In genomic region chr11:124114942-124115781, GRCh38 we compare ENCODE assay signal across 8 cellular contexts. TPM values are rescaled to one million over a fixed set of nuclear protein-coding genes. Genes with fewer than 3 reads are reported as not detected.
A peak's percentile ranks its signal among the peaks of the same experiment; 100 is the strongest.
DNase-seq lines count a peak whose midpoint lies in the region; ATAC-seq, FAIRE-seq and TF ChIP-seq lines count a peak whose summit lies in the region.

VWA5A (plus strand) TSS chr11:124115450; CDS start chr11:124117512, 2,062 bp downstream.

- no peak for TF ChIP-seq EP300 in gastroesophageal sphincter (IDR thresholded peaks at IDR 0.05)

- H3K27me3 Mint-ChIP-seq in activated naive CD4-positive, alpha-beta T cell treated with anti-CD3 and anti-CD28 coated beads, Interleukin-2, amount 10 ng/mL, durations not matched to agents 7 days and 5 days: no peaks in the 10 kb centered on the region

- no peaks in the 10 kb centered on the region for H3K9me3 ChIP-seq in gastroesophageal sphincter

- peak; percentile 100 for ATAC-seq in GM21390 (IDR thresholded peaks at IDR 0.05; ENCODE audit: unreplicated experiment)
- ATAC-seq in gastroesophageal sphincter: peak; percentile 95

- FAIRE-seq in HTR-8/SVneo (lab: Jason Lieb, UNC): no peak

- H3K4me3 Mint-ChIP-seq in activated naive CD4-positive, alpha-beta T cell treated with anti-CD3 and anti-CD28 coated beads, Interleukin-2, amount 10 ng/mL, durations not matched to agents 7 days and 5 days: peak within 1 kb of the TSS; percentile 84

- no peaks in the 10 kb centered on the region for H3K9me3 Mint-ChIP-seq in activated naive CD4-positive, alpha-beta T cell treated with anti-CD3 and anti-CD28 coated beads, Interleukin-2, amount 10 ng/mL, durations not matched to agents 7 days and 5 days

- H3K27ac Mint-ChIP-seq in activated naive CD4-positive, alpha-beta T cell treated with anti-CD3 and anti-CD28 coated beads, Interleukin-2, amount 10 ng/mL, durations not matched to agents 7 days and 5 days: peak within 1 kb of the TSS; percentile 82

- TF ChIP-seq CTCF in gastroesophageal sphincter (IDR thresholded peaks at IDR 0.05) (no peak), subcutaneous adipose tissue (IDR thresholded peaks at IDR 0.05; ENCODE audit: low read depth) (no peak)

- peak; percentile 55 to 60 for TF ChIP-seq POLR2A in gastroesophageal sphincter (IDR thresholded peaks at IDR 0.05)

- 2% methylated on average over 10 to 13 of the region's 16 CpGs for WGBS in gastroesophageal sphincter (ENCODE audit: low coverage in 1 of 2), 2 donors

- no peaks in the 10 kb centered on the region for H3K36me3 Mint-ChIP-seq in activated naive CD4-positive, alpha-beta T cell treated with anti-CD3 and anti-CD28 coated beads, Interleukin-2, amount 10 ng/mL, durations not matched to agents 7 days and 5 days

- CTCF ChIA-PET in activated naive CD4-positive, alpha-beta T cell treated with anti-CD3 and anti-CD28 coated beads, Interleukin-2, amount 10 ng/mL, durations not matched to agents 7 days and 5 days (lab: Charles Lee): interaction anchor here (0.9 to 1.4 kb wide), 3 partner anchors 45 to 80 kb away, joined by 4 to 9 read pairs (median 4); no protein-coding TSS in a partner anchor

- DNase-seq in DMS153 (lab: John Stamatoyannopoulos, UW) (peak; percentile 79), HTR-8/SVneo (ENCODE audit: insufficient read length, low spot score) (peak; percentile 48), SHP77 (lab: John Stamatoyannopoulos, UW) (peak; percentile 89 to 93), non-pigmented ciliary epithelial cell (ENCODE audit: low read depth) (peak; percentile 60)
- peak; percentile 84 for DNase-seq in activated naive CD4-positive, alpha-beta T cell treated with anti-CD3 and anti-CD28 coated beads, Interleukin-2, amount 10 ng/mL, durations not matched to agents 7 days and 5 days

- H3K27me3 ChIP-seq in gastroesophageal sphincter: no peaks in the 10 kb centered on the region

- peak within 1 kb of the TSS; percentile 62 to 95 for H3K4me3 ChIP-seq in gastroesophageal sphincter

- H3K4me1 Mint-ChIP-seq in activated naive CD4-positive, alpha-beta T cell treated with anti-CD3 and anti-CD28 coated beads, Interleukin-2, amount 10 ng/mL, durations not matched to agents 7 days and 5 days: peaks cover 26% of the 10 kb centered on the region

- peaks cover 2 to 30% of the 10 kb centered on the region in 2 donors for H3K36me3 ChIP-seq in gastroesophageal sphincter

- H3K27ac ChIP-seq in gastroesophageal sphincter: peak within 1 kb of the TSS; percentile 31 to 68 (median 54)

- peaks cover 0 to 28% (median 3%) of the 10 kb centered on the region in 3 donors for H3K4me1 ChIP-seq in gastroesophageal sphincter

RNA-seq across cellular contexts. Expression of gene VWA5A, which starts in this region (rescaled TPM):
- total RNA-seq in gastroesophageal sphincter (10 to 100 TPM; 13.4 to 23.0 (median 18.6) TPM), subcutaneous adipose tissue (10 to 100 TPM; 14.1 to 46.1 (median 20.4) TPM)

Comparison
In these comparisons a context has a peak if more than half of its experiments do, and no peak if none do; other contexts are left out.
1. Peak in every context shown above with its lines: DNase-seq, ATAC-seq, H3K4me3 ChIP-seq and H3K27ac ChIP-seq.